8 cellular contexts compared by ENCODE assay signal in the genomic region with DNA sequence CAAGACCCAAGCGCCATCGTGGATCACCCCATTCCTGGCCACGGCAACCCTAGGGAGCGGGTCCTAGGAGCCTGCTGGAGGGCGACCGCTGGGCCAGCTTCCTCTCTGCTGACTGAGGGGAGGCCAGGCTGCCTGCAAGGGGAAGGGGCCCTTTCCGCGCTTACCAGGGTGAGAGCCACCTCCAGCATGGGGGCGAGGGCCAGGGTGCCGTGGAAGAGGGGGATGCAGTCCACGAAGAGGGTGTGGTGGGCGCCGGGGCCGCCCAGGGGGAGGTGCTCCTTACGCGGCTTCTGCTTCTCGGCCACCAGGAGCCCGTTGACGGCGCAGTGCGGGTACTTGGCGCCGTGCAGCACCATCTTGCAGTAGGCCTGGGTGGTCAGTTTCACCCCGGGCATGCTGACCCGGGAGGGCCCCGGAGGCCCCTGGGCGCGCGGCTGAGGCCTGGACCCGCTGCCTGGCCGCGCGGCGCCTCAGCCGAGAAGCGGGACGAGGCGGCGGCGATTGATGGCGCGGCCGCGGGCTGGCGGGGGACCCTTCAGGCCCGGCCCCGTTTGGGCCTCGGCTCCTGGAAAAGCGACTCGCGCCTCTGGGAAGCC. TPM values are rescaled to one million over a fixed set of nuclear protein-coding genes. Genes with fewer than 3 reads are reported as not detected.
A peak's percentile ranks its signal among the peaks of the same experiment; 100 is the strongest.
DNase-seq lines count a peak whose midpoint lies in the region; ATAC-seq and TF ChIP-seq lines count a peak whose summit lies in the region.

No MANE protein-coding gene starts in this region.

- peaks cover 65% of the 10 kb centered on the region for H3K36me3 Mint-ChIP-seq in stimulated activated effector memory CD8-positive, alpha-beta T cell treated with anti-CD3 and anti-CD28 coated beads, Interleukin-12 subunit alpha, Interleukin-12 subunit beta, amount 100 ng/mL, for 72 hours

- H3K27ac ChIP-seq in RWPE2 (ENCODE audit: poor library complexity, severe bottlenecking) (peak overlapping the region; percentile 74), mammary epithelial cell (ENCODE audit: insufficient read depth, low read depth, low read length) (peak overlapping the region; percentile 76)

- BruUV-seq in mammary epithelial cell (replicated peaks; lab: Mats Ljungman, UMichigan) = TSS peak; percentile 43

- H3K27me3 ChIP-seq in RWPE2 (ENCODE audit: insufficient read depth, poor library complexity, severe bottlenecking) (no peaks in the 10 kb centered on the region), mammary epithelial cell (ENCODE audit: insufficient read depth, low read length) (no peaks in the 10 kb centered on the region)

- CTCF ChIA-PET in mammary epithelial cell (lab: Charles Lee; ENCODE audit: low non-redundant PET) = no interaction called here

- TF ChIP-seq CTCF in RWPE2 (IDR thresholded peaks at IDR 0.05; ENCODE audit: poor library complexity, severe bottlenecking) (no peak), mammary epithelial cell (conservative IDR thresholded peaks at IDR 0.05 in 1 of 2, IDR thresholded peaks at IDR 0.05 in 1 of 2; ENCODE audit: extremely low read depth in 1 of 2, insufficient read depth in 1 of 2, low read depth in 1 of 2, low read length in 2 of 2) (no peak)

- peak overlapping the region; percentile 86 for H2AFZ ChIP-seq in mammary epithelial cell (ENCODE audit: low read depth, low read length)

- in situ Hi-C loops in mammary epithelial cell (cut with MboI; ENCODE audit: low sequenced_read_pairs in 2 of 2) = no loop called here

- H3K27ac Mint-ChIP-seq in stimulated activated effector memory CD8-positive, alpha-beta T cell treated with anti-CD3 and anti-CD28 coated beads, Interleukin-12 subunit alpha, Interleukin-12 subunit beta, amount 100 ng/mL, for 72 hours = peak overlapping the region; percentile 95

- H3K9me3 ChIP-seq in RWPE2 (ENCODE audit: severe bottlenecking) (no peaks in the 10 kb centered on the region), mammary epithelial cell (replicated peaks; ENCODE audit: insufficient read depth, low read length) (no peaks in the 10 kb centered on the region)

- H3K9ac ChIP-seq in mammary epithelial cell (ENCODE audit: insufficient read depth, low read length) = peak overlapping the region; percentile 92

- no peaks in the 10 kb centered on the region for H3K9me3 Mint-ChIP-seq in stimulated activated effector memory CD8-positive, alpha-beta T cell treated with anti-CD3 and anti-CD28 coated beads, Interleukin-12 subunit alpha, Interleukin-12 subunit beta, amount 100 ng/mL, for 72 hours

- peak overlapping the region; percentile 82 for H3K4me3 Mint-ChIP-seq in stimulated activated effector memory CD8-positive, alpha-beta T cell treated with anti-CD3 and anti-CD28 coated beads, Interleukin-12 subunit alpha, Interleukin-12 subunit beta, amount 100 ng/mL, for 72 hours

- intact Hi-C loops in mammary epithelial cell (cut with micrococcal nuclease) (no loop called here), left colon (cut with DNase I, micrococcal nuclease) (no loop called here)

- peaks cover 56% of the 10 kb centered on the region for H3K4me1 Mint-ChIP-seq in stimulated activated effector memory CD8-positive, alpha-beta T cell treated with anti-CD3 and anti-CD28 coated beads, Interleukin-12 subunit alpha, Interleukin-12 subunit beta, amount 100 ng/mL, for 72 hours

- H3K79me2 ChIP-seq in mammary epithelial cell (ENCODE audit: insufficient read depth, low read length) = peaks cover 98% of the 10 kb centered on the region

- peak; percentile 79 for DNase-seq in activated effector memory CD4-positive, alpha-beta T cell treated with anti-CD3 and anti-CD28 coated beads, Interleukin-2, amount 50 U/mL, for 16 hours
- no peak for DNase-seq in activated effector memory CD4-positive, alpha-beta T cell treated with Interleukin-2 at 50 U/mL for 16 hours
- DNase-seq in RWPE2 (ENCODE audit: low spot score) (no peak), mammary epithelial cell (peak; percentile 14), left colon (peak; percentile 42 to 47), H4 (ENCODE audit: low spot score) (no peak)
- DNase-seq in stimulated activated effector memory CD8-positive, alpha-beta T cell treated with anti-CD3 and anti-CD28 coated beads, Interleukin-12 subunit alpha, Interleukin-12 subunit beta, amount 100 ng/mL, for 72 hours (ENCODE audit: low spot score in 2 of 2) = peak in 1 of 2 donors; percentile 64

- no peaks in the 10 kb centered on the region for H4K20me1 ChIP-seq in mammary epithelial cell (ENCODE audit: insufficient read depth, low read length)

- H3K4me1 ChIP-seq in RWPE2 (ENCODE audit: insufficient read depth, poor library complexity, severe bottlenecking) (peaks cover 16% of the 10 kb centered on the region), mammary epithelial cell (ENCODE audit: insufficient read depth, low read length) (peaks cover 12% of the 10 kb centered on the region)

- ATAC-seq in HG02943 (IDR thresholded peaks at IDR 0.05; ENCODE audit: low read depth, unreplicated experiment) (peak; percentile 10), RWPE2 (ENCODE audit: low read depth) (peak; percentile 48), left colon (peak; percentile 28)
- ATAC-seq in stimulated activated effector memory CD8-positive, alpha-beta T cell treated with anti-CD3 and anti-CD28 coated beads, Interleukin-12 subunit alpha, Interleukin-12 subunit beta, amount 100 ng/mL, for 72 hours = peak; percentile 57

- peak overlapping the region; percentile 90 for H3K4me2 ChIP-seq in mammary epithelial cell (ENCODE audit: insufficient read depth, low read depth, low read length)

- H3K36me3 ChIP-seq in RWPE2 (ENCODE audit: low read depth) (peaks cover 79% of the 10 kb centered on the region), mammary epithelial cell (ENCODE audit: insufficient read depth, low read length) (peaks cover 26% of the 10 kb centered on the region)

- 3% methylated on average over 20 of the region's 51 CpGs for whole genome bisulfite sequencing in mammary epithelial cell (ENCODE audit: low coverage, missing lambda C conversion rate)

- H3K4me3 ChIP-seq in RWPE2 (ENCODE audit: severe bottlenecking) (peak overlapping the region; percentile 91), mammary epithelial cell (replicated peaks in 1 of 3; ENCODE audit: insufficient read depth in 1 of 3, low read depth in 2 of 3, low read length in 3 of 3) (peak overlapping the region; percentile 77 to 100 (median 95))

- dilution Hi-C loops in mammary epithelial cell (cut with HindIII; ENCODE audit: low sequenced_read_pairs) = no loop called here

RNA-seq across cellular contexts. Expression of gene EMC8, which starts 0.3 kb away (rescaled TPM):
- total RNA-seq in mammary epithelial cell (10 to 100 TPM; 28.3 to 48.3 TPM), left colon (10 to 100 TPM; 31.2 to 31.3 TPM)
- 45.4 TPM for polyA plus RNA-seq in mammary epithelial cell
- polyA minus RNA-seq in mammary epithelial cell = 69.7 TPM
- total RNA-seq in H4 (2014; rRNA removed; shearing (Covaris generic)) = 57.9 and 72.0 TPM in 2 replicates

RNA-seq across cellular contexts. Expression of gene COX4I1, which starts 0.5 kb away (rescaled TPM):
- 100 to 1,000 TPM; 229 to 458 TPM for total RNA-seq in mammary epithelial cell
- polyA plus RNA-seq in mammary epithelial cell = 747 TPM
- 445 TPM for polyA minus RNA-seq in mammary epithelial cell
- 1,000 to 10,000 TPM; 1,115 to 1,368 TPM for total RNA-seq in left colon
- total RNA-seq in H4 (2014; rRNA removed; shearing (Covaris generic)) = 685 and 712 TPM in 2 replicates

RNA-seq across cellular contexts. Expression of gene C16orf74, which starts 48.1 kb away (rescaled TPM):
- 100 to 1,000 TPM in 1 of 2 donors, 10 to 100 TPM in 1; 19.7 to 121 TPM for total RNA-seq in mammary epithelial cell
- polyA plus RNA-seq in mammary epithelial cell = 81.5 TPM
- 37.0 TPM for polyA minus RNA-seq in mammary epithelial cell
- total RNA-seq in left colon = 1 to 10 TPM in 1 of 2 donors, under 1 TPM in 1; 0.52 to 1.6 TPM
- 4.7 and 5.8 TPM in 2 replicates for total RNA-seq in H4 (2014; rRNA removed; shearing (Covaris generic))

Comparison
In these comparisons a context has a peak if more than half of its experiments do, and no peak if none do; other contexts are left out.
1. DNase-seq: peak in activated effector memory CD4-positive, alpha-beta T cell treated with anti-CD3 and anti-CD28 coated beads, Interleukin-2, amount 50 U/mL, for 16 hours (single experiment), mammary epithelial cell (single experiment) and left colon (2 of 2); none in activated effector memory CD4-positive, alpha-beta T cell treated with Interleukin-2 at 50 U/mL for 16 hours (single experiment), RWPE2 (single experiment) and H4 (single experiment).
2. Peak in every context shown above with its lines, with median percentiles within 50 percentile points of each other: ATAC-seq.